Comparison of ENCODE assay signal across 8 cellular contexts in the genomic region with DNA sequence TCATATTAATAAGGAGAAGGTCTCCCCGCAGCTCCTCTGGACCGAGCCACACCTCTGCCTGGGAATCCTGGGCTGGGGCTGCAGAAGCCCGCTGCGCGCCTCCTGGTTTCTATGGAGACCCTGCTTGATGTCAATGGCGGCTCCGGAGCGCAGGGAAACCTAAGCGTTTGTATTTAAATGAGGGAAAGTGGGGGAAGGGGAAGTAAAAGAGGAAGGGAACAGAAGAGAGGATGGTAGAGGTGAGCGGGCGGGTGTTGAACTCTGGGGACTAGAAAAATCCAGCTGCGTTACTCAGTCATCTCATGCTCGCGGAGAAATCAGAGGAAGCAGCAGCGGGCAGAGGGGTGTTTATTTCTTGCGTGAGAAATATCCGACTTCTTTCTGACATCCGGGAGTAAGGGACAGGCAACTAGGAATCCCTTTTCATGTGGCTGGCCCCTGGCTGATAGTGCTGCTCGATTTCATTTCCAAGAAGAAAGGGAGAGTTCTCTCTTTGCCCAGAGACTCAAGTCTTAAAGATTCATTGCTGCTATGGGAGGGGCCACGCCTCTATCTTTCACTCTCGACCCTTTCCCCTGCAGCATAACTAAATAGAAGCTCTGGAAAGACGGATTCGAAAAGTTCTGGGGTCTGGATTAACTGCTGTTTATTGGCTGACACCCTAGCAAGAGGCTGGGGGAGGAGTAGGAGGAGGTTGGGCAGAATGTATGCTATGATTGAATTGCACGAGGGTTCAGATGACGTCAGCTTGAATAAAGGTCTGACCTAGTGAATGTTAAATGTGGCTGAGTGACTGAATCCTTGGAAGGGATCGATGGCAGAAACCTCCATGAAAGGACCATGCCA.
DNase-seq lines count a peak whose midpoint lies in the region; ATAC-seq and TF ChIP-seq lines count a peak whose summit lies in the region.

No MANE protein-coding gene starts in this region.

- no peak for TF ChIP-seq CTCF in kidney epithelial cell (IDR thresholded peaks at IDR 0.05; ENCODE audit: insufficient read depth, low read length, poor library complexity, severe bottlenecking)

- no peaks in the 10 kb centered on the region for H3K36me3 ChIP-seq in kidney epithelial cell (ENCODE audit: control insufficient read depth, insufficient read depth, low read length)

- peak overlapping the region; percentile 42 for H3K4me3 ChIP-seq in kidney epithelial cell (ENCODE audit: low read depth, low read length)

- DNase-seq in DMS53 (lab: John Stamatoyannopoulos, UW) (peak; percentile 79), HT1080 (ENCODE audit: low read depth) (peak; percentile 71), RPMI7951 (ENCODE audit: low read depth) (peak; percentile 38), cerebellar cortex (ENCODE audit: low spot score) (peak; percentile 31), kidney epithelial cell (ENCODE audit: low read depth) (no peak), activated gamma-delta T cell treated with Interleukin-2 at 50 U/mL for 16 hours (no peak)
- peak; percentile 27 for DNase-seq in stimulated activated CD8-positive, alpha-beta memory T cell treated with anti-CD3 and anti-CD28 coated beads, Interleukin-4, amount 100 ng/mL, for 48 hours

- H3K27me3 ChIP-seq in kidney epithelial cell (ENCODE audit: control insufficient read depth, insufficient read depth, low read length) = no peaks in the 10 kb centered on the region

- ATAC-seq in GM18873 (IDR thresholded peaks at IDR 0.05; ENCODE audit: low FRiP score, unreplicated experiment) = no peak

Comparison
In these comparisons a context has a peak if more than half of its experiments do, and no peak if none do; other contexts are left out.
1. DNase-seq: peak in DMS53 (single experiment), HT1080 (single experiment), RPMI7951 (single experiment), cerebellar cortex (single experiment) and stimulated activated CD8-positive, alpha-beta memory T cell treated with anti-CD3 and anti-CD28 coated beads, Interleukin-4, amount 100 ng/mL, for 48 hours (single experiment); none in kidney epithelial cell (single experiment) and activated gamma-delta T cell treated with Interleukin-2 at 50 U/mL for 16 hours (single experiment).